ENCODE assay signal across 21 cellular contexts in genomic region chr1:108595510-108595909, GRCh38. TPM values are rescaled to one million over a fixed set of nuclear protein-coding genes. Genes with fewer than 3 reads are reported as not detected.
DNase-seq lines count a peak whose midpoint lies in the region; ATAC-seq, FAIRE-seq and TF ChIP-seq lines count a peak whose summit lies in the region.
"Had no signal": no experiment of that assay in that cellular context is flagged by ENCODE, and none has a peak within 500 bp of the region (broad histone marks: within the 10 kb centered on the region; RNA-seq: fewer than 3 reads in every experiment).

No MANE protein-coding gene starts in this region.

- H2AFZ ChIP-seq in GM23338 (no peak overlapping the region), osteoblast (ENCODE audit: low read length) (peak overlapping the region; percentile 42)

- FAIRE-seq in urothelium cell line (lab: Jason Lieb, UNC): no peak

- H3F3A ChIP-seq in GM23338 (replicated peaks; ENCODE audit: low read depth): no peaks in the 10 kb centered on the region

- no peaks in the 10 kb centered on the region for H3K9me3 Mint-ChIP-seq in GM23338
- H3K9me3 Mint-ChIP-seq: activated naive CD8-positive, alpha-beta T cell treated with anti-CD3 and anti-CD28 coated beads, Interleukin-2, amount 10 ng/mL, durations not matched to agents 7 days and 5 days; HFFc6 had no signal

- H3K27me3 ChIP-seq in GM23338 (ENCODE audit: insufficient read depth) (no peaks in the 10 kb centered on the region), adipocyte (replicated peaks; ENCODE audit: control insufficient read depth, insufficient read depth, low read length) (no peaks in the 10 kb centered on the region), gastroesophageal sphincter (no peaks in the 10 kb centered on the region), osteoblast (ENCODE audit: insufficient read depth, low read length) (no peaks in the 10 kb centered on the region)
- H3K27me3 ChIP-seq: Peyer's patch had no signal

- DNase-seq in GM23338 (ENCODE audit: low spot score) (peak; percentile 58), adipocyte (ENCODE audit: low read depth) (peak; percentile 29), osteoblast (ENCODE audit: insufficient read length, low spot score, missing footprints) (no peak), urothelium cell line (ENCODE audit: low spot score) (no peak), activated T-cell treated with anti-CD3 and anti-CD28 coated beads for 4 hours (no peak), cortex of kidney (lab: John Stamatoyannopoulos, UW) (no peak), CD1c-positive myeloid dendritic cell (ENCODE audit: extremely low spot score) (no peak)
- DNase-seq: activated CD4-positive, CD25-positive, alpha-beta regulatory T cell treated with anti-CD3 and anti-CD28 coated beads, Interleukin-2, amount 50 U/mL, for 72 hours; activated CD8-positive, alpha-beta memory T cell treated with anti-CD3 and anti-CD28 coated beads, Interleukin-2, amount 50 U/mL, for 48 hours; activated naive CD8-positive, alpha-beta T cell treated with anti-CD3 and anti-CD28 coated beads, Interleukin-2, amount 10 ng/mL, durations not matched to agents 7 days and 5 days; DND-41; HFFc6; Karpas-422; mammary epithelial cell; NCI-H1436 treated with DMSO at 0.1 percent for 48 hours; NCI-H524 treated with DMSO at 0.1 percent for 48 hours; Peyer's patch; stimulated activated naive CD4-positive, alpha-beta T cell treated with Interleukin-2 at 50 U/mL for 16 hours had no signal

- H3K36me3 Mint-ChIP-seq in GM23338 (ENCODE audit: low read depth): no peaks in the 10 kb centered on the region

- H3K4me2 ChIP-seq in GM23338 (no peak overlapping the region), osteoblast (ENCODE audit: insufficient read depth, low read length) (no peak overlapping the region)

- H3K4me1 Mint-ChIP-seq in GM23338: peaks cover 11% of the 10 kb centered on the region

- H3K9ac ChIP-seq in adipocyte (ENCODE audit: low read length): no peak overlapping the region

- H3K27ac ChIP-seq in GM23338 (ENCODE audit: low read depth) (no peak overlapping the region), gastroesophageal sphincter (peak overlapping the region in 3 of 4 donors; percentile 50 to 70 (median 57)), osteoblast (ENCODE audit: low read depth, low read length) (no peak overlapping the region)
- H3K27ac ChIP-seq: epithelial cell of prostate had no signal

- TF ChIP-seq CTCF in GM23338 (conservative IDR thresholded peaks at IDR 0.05; ENCODE audit: low read depth in 2 of 2) (no peak), gastroesophageal sphincter (IDR thresholded peaks at IDR 0.05) (no peak), osteoblast (IDR thresholded peaks at IDR 0.05; ENCODE audit: extremely low read depth, low read depth, low read length) (no peak)

- no peak for TF ChIP-seq POLR2A in gastroesophageal sphincter (IDR thresholded peaks at IDR 0.05)

- H4K20me1 ChIP-seq in GM23338 (replicated peaks; ENCODE audit: insufficient read depth): peaks cover 8% of the 10 kb centered on the region
- H4K20me1 ChIP-seq in osteoblast (ENCODE audit: insufficient read depth, low read length): no peaks in the 10 kb centered on the region

- WGBS in gastroesophageal sphincter (ENCODE audit: low coverage in 1 of 2), 2 donors: 13 to 18% methylated on average over 1 to 2 of the region's 2 CpGs

- no peak overlapping the region for H3K4me3 Mint-ChIP-seq in GM23338
- H3K4me3 Mint-ChIP-seq: activated naive CD8-positive, alpha-beta T cell treated with anti-CD3 and anti-CD28 coated beads, Interleukin-2, amount 10 ng/mL, durations not matched to agents 7 days and 5 days; B cell; HFFc6 had no signal

- ATAC-seq in GM23338 (no peak), gastroesophageal sphincter (peak; percentile 29)

- no peak for TF ChIP-seq EP300 in gastroesophageal sphincter (IDR thresholded peaks at IDR 0.05)

- H3K9me2 ChIP-seq in GM23338 (ENCODE audit: insufficient read depth): no peaks in the 10 kb centered on the region

- H3K9me3 ChIP-seq in adipocyte (ENCODE audit: control insufficient read depth, low read length) (no peaks in the 10 kb centered on the region), gastroesophageal sphincter (no peaks in the 10 kb centered on the region), osteoblast (ENCODE audit: low read depth, low read length) (no peaks in the 10 kb centered on the region)
- H3K9me3 ChIP-seq: Peyer's patch had no signal

- H3K79me2 ChIP-seq in GM23338 (replicated peaks; ENCODE audit: insufficient read depth) (peaks cover 63% of the 10 kb centered on the region), osteoblast (ENCODE audit: insufficient read depth, low read length) (peaks cover 12% of the 10 kb centered on the region)

- no peaks in the 10 kb centered on the region; the same call in 1 of the 2 replicates for H3K4me1 ChIP-seq in GM23338 (ENCODE audit: insufficient read depth)
- peaks cover 27% of the 10 kb centered on the region for H3K4me1 ChIP-seq in adipocyte (ENCODE audit: control insufficient read depth, insufficient read depth, low read length)
- H3K4me1 ChIP-seq in gastroesophageal sphincter: peaks cover 3 to 65% (median 5%) of the 10 kb centered on the region in 3 donors
- H3K4me1 ChIP-seq in osteoblast (ENCODE audit: insufficient read depth, low read length): peaks cover 24% of the 10 kb centered on the region

- H3K27me3 Mint-ChIP-seq in GM23338 (ENCODE audit: insufficient read depth, low read depth, poor library complexity): peaks cover 2% of the 10 kb centered on the region
- H3K27me3 Mint-ChIP-seq: activated naive CD8-positive, alpha-beta T cell treated with anti-CD3 and anti-CD28 coated beads, Interleukin-2, amount 10 ng/mL, durations not matched to agents 7 days and 5 days; B cell had no signal

- H3K4me3 ChIP-seq in GM23338: no peak overlapping the region
- H3K4me3 ChIP-seq in adipocyte (ENCODE audit: low read length): no peak overlapping the region
- H3K4me3 ChIP-seq in gastroesophageal sphincter: no peak overlapping the region
- no peak overlapping the region for H3K4me3 ChIP-seq in osteoblast (ENCODE audit: insufficient read depth, low read length)
- H3K4me3 ChIP-seq: Peyer's patch had no signal

- H3K36me3 ChIP-seq in GM23338 (ENCODE audit: insufficient read depth) (no peaks in the 10 kb centered on the region), adipocyte (ENCODE audit: control insufficient read depth, insufficient read depth, low read length, severe bottlenecking) (no peaks in the 10 kb centered on the region), gastroesophageal sphincter (no peaks in the 10 kb centered on the region), osteoblast (ENCODE audit: insufficient read depth, low read length) (no peaks in the 10 kb centered on the region)
- H3K36me3 ChIP-seq: Peyer's patch had no signal

- H3K27ac Mint-ChIP-seq in GM23338: no peak overlapping the region
- H3K27ac Mint-ChIP-seq: activated naive CD8-positive, alpha-beta T cell treated with anti-CD3 and anti-CD28 coated beads, Interleukin-2, amount 10 ng/mL, durations not matched to agents 7 days and 5 days; B cell; HFFc6 had no signal

TF ChIP-seq in GM23338, 12 proteins besides CTCF, POLR2A, EP300 and RAD21 (continues in another document):
- no peak for TF ChIP-seq ZNF114 (CRISPR knock-in tag; IDR thresholded peaks at IDR 0.05)
- no peak for TF ChIP-seq EZH2 (IDR thresholded peaks at IDR 0.05; ENCODE audit: low read depth, unreplicated experiment)
- TF ChIP-seq NANOG (IDR thresholded peaks at IDR 0.05; ENCODE audit: borderline replicate concordance): no peak
- TF ChIP-seq EZH2phosphoT487 (IDR thresholded peaks at IDR 0.05; ENCODE audit: unreplicated experiment): no peak
- TF ChIP-seq CREB1 (CRISPR knock-in tag; IDR thresholded peaks at IDR 0.05; ENCODE audit: low read depth): no peak
- no peak for TF ChIP-seq POLR2AphosphoS5 (IDR thresholded peaks at IDR 0.05; ENCODE audit: low read depth)
- TF ChIP-seq ZNF331 (CRISPR knock-in tag; IDR thresholded peaks at IDR 0.05; ENCODE audit: low read depth): no peak

RNA-seq across cellular contexts. Expression of gene EEIG2, which starts 35.6 kb away (rescaled TPM):
- total RNA-seq in GM23338 (2014; rRNA removed; shearing (Covaris generic)): 42.5 and 44.5 TPM in 2 replicates
- polyA plus RNA-seq in GM23338 (2016; fragmentation: Nextera tagmentation; extraction: Ambion mirVana): 6.0 and 7.9 TPM in 2 replicates
- total RNA-seq in gastroesophageal sphincter (10 to 100 TPM; 11.6 to 23.8 (median 14.9) TPM), osteoblast (11.2 and 12.4 TPM in 2 replicates)

Comparison
In these comparisons a context has a peak if more than half of its experiments do, and no peak if none do; other contexts are left out.
1. DNase-seq: peak in GM23338 (single experiment) and adipocyte (single experiment); none in osteoblast (single experiment), urothelium cell line (single experiment), activated T-cell treated with anti-CD3 and anti-CD28 coated beads for 4 hours (single experiment), cortex of kidney (single experiment) and CD1c-positive myeloid dendritic cell (single experiment).
2. H3K27ac ChIP-seq: peak in gastroesophageal sphincter (3 of 4); none in GM23338 (single experiment) and osteoblast (single experiment).